ENCODE assay signal across 2 cellular contexts in genomic region chr5:105872569-105873270, GRCh38.
TF ChIP-seq lines count a peak whose summit lies in the region.

No MANE protein-coding gene starts in this region.

TF ChIP-seq in GM23338, 12 proteins besides CTCF, POLR2A, EP300 and RAD21:
- TF ChIP-seq POLR2AphosphoS5 (IDR thresholded peaks at IDR 0.05; ENCODE audit: low read depth), result no peak
- no peak for TF ChIP-seq ZNF331 (CRISPR knock-in tag; IDR thresholded peaks at IDR 0.05; ENCODE audit: low read depth)
- TF ChIP-seq ETS1 (IDR thresholded peaks at IDR 0.05), result no peak
- TF ChIP-seq ZNF114 (CRISPR knock-in tag; IDR thresholded peaks at IDR 0.05), result no peak
- TF ChIP-seq REST (IDR thresholded peaks at IDR 0.05; ENCODE audit: unreplicated experiment), result no peak
- TF ChIP-seq ZNF462 (CRISPR knock-in tag; IDR thresholded peaks at IDR 0.05), result no peak
- no peak for TF ChIP-seq NANOG (IDR thresholded peaks at IDR 0.05; ENCODE audit: borderline replicate concordance)
- TF ChIP-seq EZH2 (IDR thresholded peaks at IDR 0.05; ENCODE audit: low read depth, unreplicated experiment), result no peak
- TF ChIP-seq CREB1 (CRISPR knock-in tag; IDR thresholded peaks at IDR 0.05; ENCODE audit: low read depth), result no peak
- TF ChIP-seq JUNB (IDR thresholded peaks at IDR 0.05; ENCODE audit: unreplicated experiment), result no peak
- TF ChIP-seq STAT1 (IDR thresholded peaks at IDR 0.05; ENCODE audit: unreplicated experiment), result no peak
- no peak for TF ChIP-seq EZH2phosphoT487 (IDR thresholded peaks at IDR 0.05; ENCODE audit: unreplicated experiment)

TF ChIP-seq in H1, 55 proteins besides CTCF, POLR2A, EP300 and RAD21:
- no peak for TF ChIP-seq YY1 (IDR thresholded peaks at IDR 0.05; ENCODE audit: low read depth, low read length)
- TF ChIP-seq CHD1 (IDR thresholded peaks at IDR 0.05; ENCODE audit: low read depth, low read length), result no peak
- no peak for TF ChIP-seq SAP30 (IDR thresholded peaks at IDR 0.05; ENCODE audit: insufficient read depth, insufficient replicate concordance, low read length)
- TF ChIP-seq E2F6 (IDR thresholded peaks at IDR 0.05), result no peak
- no peak for TF ChIP-seq JUND (IDR thresholded peaks at IDR 0.05; ENCODE audit: low read length)
- no peak for TF ChIP-seq FOSL1 (IDR thresholded peaks at IDR 0.05; ENCODE audit: insufficient read depth, low read depth, low read length)
- no peak for TF ChIP-seq CHD7 (IDR thresholded peaks at IDR 0.05; ENCODE audit: insufficient replicate concordance, low read length)
- no peak for TF ChIP-seq MAX (IDR thresholded peaks at IDR 0.05)
- no peak for TF ChIP-seq RFX5 (IDR thresholded peaks at IDR 0.05; ENCODE audit: borderline replicate concordance, low read depth, low read length)
- no peak for TF ChIP-seq RBBP5 (IDR thresholded peaks at IDR 0.05; ENCODE audit: borderline replicate concordance, low read depth, low read length)
- no peak for TF ChIP-seq SUZ12 (IDR thresholded peaks at IDR 0.05; ENCODE audit: low read length)
- no peak for TF ChIP-seq HDAC2 (IDR thresholded peaks at IDR 0.05; ENCODE audit: borderline replicate concordance in 1 of 2, low read depth in 2 of 2, low read length in 2 of 2)
- TF ChIP-seq GABPA (IDR thresholded peaks at IDR 0.05; ENCODE audit: borderline replicate concordance, insufficient read depth, low read length), result no peak
- no peak for TF ChIP-seq CBX5 (IDR thresholded peaks at IDR 0.05; ENCODE audit: low read depth, low read length)
- no peak for TF ChIP-seq POLR2AphosphoS5 (IDR thresholded peaks at IDR 0.05; ENCODE audit: low read depth, low read length)
